ENCODE assay signal across 8 cellular contexts in the genomic region with DNA sequence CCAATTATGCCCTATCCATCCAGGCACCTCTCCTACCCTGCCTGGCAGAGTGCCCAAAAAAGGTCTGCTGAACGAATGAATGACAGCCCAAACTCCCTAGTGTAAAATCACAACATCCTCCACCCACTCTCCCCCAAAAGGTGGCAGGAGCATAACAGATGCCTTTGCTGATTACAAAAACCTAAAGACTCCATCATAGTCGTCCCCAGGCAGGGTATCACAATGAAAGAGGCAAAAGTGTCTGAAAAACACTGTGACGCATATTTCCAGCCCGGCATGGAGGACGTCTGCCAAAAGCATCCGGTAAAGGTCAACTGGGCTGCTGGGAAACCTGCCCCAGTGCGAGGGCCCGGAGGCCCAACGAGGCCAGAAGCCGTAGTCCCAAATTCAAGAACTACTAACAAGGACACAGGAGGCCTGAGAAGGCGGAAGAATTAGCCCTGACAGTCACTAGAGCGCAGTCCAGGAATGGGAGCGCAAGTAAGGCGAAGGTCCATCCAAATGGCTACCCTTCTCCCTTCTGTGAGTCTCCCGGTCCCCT. TPM values are rescaled to one million over a fixed set of nuclear protein-coding genes. Genes with fewer than 3 reads are reported as not detected.
A peak's percentile ranks its signal among the peaks of the same experiment; 100 is the strongest.
DNase-seq lines count a peak whose midpoint lies in the region; ATAC-seq and TF ChIP-seq lines count a peak whose summit lies in the region.

No MANE protein-coding gene starts in this region.

- DNase-seq in activated naive CD4-positive, alpha-beta T cell treated with Interleukin-2 at 50 U/mL for 16 hours, result peak; percentile 52
- DNase-seq in activated naive CD4-positive, alpha-beta T cell (lab: John Stamatoyannopoulos, UW), result no peak
- DNase-seq in NCI-H774 (lab: John Stamatoyannopoulos, UW) (peak; percentile 13), left cardiac atrium (peak; percentile 66), sigmoid colon (no peak), GM19238 (ENCODE audit: insufficient read length, low spot score) (no peak)

- TF ChIP-seq POLR2A in sigmoid colon (IDR thresholded peaks at IDR 0.05), result no peak

- peaks cover 0 to 32% (median 26%) of the 10 kb centered on the region in 4 donors for H3K4me1 ChIP-seq in sigmoid colon

- H3K36me3 ChIP-seq in sigmoid colon, result peaks cover 0 to 19% (median 13%) of the 10 kb centered on the region in 4 donors

- TF ChIP-seq EP300 in sigmoid colon (IDR thresholded peaks at IDR 0.05), result no peak

- TF ChIP-seq CTCF in sigmoid colon (IDR thresholded peaks at IDR 0.05), result no peak

- peak overlapping the region; percentile 99 for H3K27ac Mint-ChIP-seq in activated naive CD8-positive, alpha-beta T cell

- H3K27me3 Mint-ChIP-seq in activated naive CD8-positive, alpha-beta T cell, result no peaks in the 10 kb centered on the region

- peak overlapping the region; percentile 82 to 94 (median 88) for H3K27ac ChIP-seq in sigmoid colon

- no peaks in the 10 kb centered on the region for H3K9me3 ChIP-seq in sigmoid colon

- no peaks in the 10 kb centered on the region for H3K9me3 Mint-ChIP-seq in activated naive CD8-positive, alpha-beta T cell (ENCODE audit: low read depth)

- intact Hi-C loops in left cardiac atrium (cut with DNase I) (no loop called here), sigmoid colon (cut with DNase I) (loop anchor here (5.0 to 10.0 kb wide), 2 partner anchors 436 to 1387 kb away; a partner anchor contains a TSS)

- H3K4me1 Mint-ChIP-seq in activated naive CD8-positive, alpha-beta T cell (ENCODE audit: low read depth), result peaks cover 59% of the 10 kb centered on the region

- 1% methylated on average over 15 of the region's 15 CpGs for WGBS in sigmoid colon, 2 donors

- H3K36me3 Mint-ChIP-seq in activated naive CD8-positive, alpha-beta T cell, result peaks cover 2% of the 10 kb centered on the region

- H3K4me3 ChIP-seq in sigmoid colon, result peak overlapping the region; percentile 72 to 98 (median 90)

- no peaks in the 10 kb centered on the region for H3K27me3 ChIP-seq in sigmoid colon

- ATAC-seq in left cardiac atrium (peak; percentile 35 to 43), HG02610 (IDR thresholded peaks at IDR 0.05; ENCODE audit: unreplicated experiment) (no peak)

- H3K4me3 Mint-ChIP-seq in activated naive CD8-positive, alpha-beta T cell, result peak overlapping the region; percentile 100

RNA-seq across cellular contexts. Expression of a gene that starts 0.6 kb away (rescaled TPM):
- 10 to 100 TPM; 40.0 to 68.2 TPM for total RNA-seq in left cardiac atrium
- total RNA-seq in sigmoid colon, result 10 to 100 TPM; 18.0 to 25.3 (median 23.7) TPM
- 10 to 100 TPM; 43.2 to 63.1 (median 45.1) TPM for polyA plus RNA-seq in sigmoid colon

Comparison
In these comparisons a context has a peak if more than half of its experiments do, and no peak if none do; other contexts are left out.
1. DNase-seq: peak in activated naive CD4-positive, alpha-beta T cell treated with Interleukin-2 at 50 U/mL for 16 hours (single experiment), NCI-H774 (single experiment) and left cardiac atrium (single experiment); none in activated naive CD4-positive, alpha-beta T cell (0 of 4), sigmoid colon (single experiment) and GM19238 (single experiment).